ENCODE assay signal across 9 cellular contexts in genomic region chr2:237628482-237629187, GRCh38. TPM values are rescaled to one million over a fixed set of nuclear protein-coding genes. Genes with fewer than 3 reads are reported as not detected.
A peak's percentile ranks its signal among the peaks of the same experiment; 100 is the strongest.
DNase-seq lines count a peak whose midpoint lies in the region; ATAC-seq and TF ChIP-seq lines count a peak whose summit lies in the region.
"Had no signal": no experiment of that assay in that cellular context is flagged by ENCODE, and none has a peak within 500 bp of the region (broad histone marks: within the 10 kb centered on the region; RNA-seq: fewer than 3 reads in every experiment).

No MANE protein-coding gene starts in this region.

- no TSS peak for BruUV-seq in A673 (replicated peaks; lab: Mats Ljungman, UMichigan)

- H3K4me3 Mint-ChIP-seq in naive thymus-derived CD8-positive, alpha-beta T cell: peak overlapping the region; percentile 63 to 92 (median 86)

- peak overlapping the region; percentile 69 for H3K4me3 ChIP-seq in A673 (ENCODE audit: low read depth, low read length, poor library complexity, severe bottlenecking)
- peak overlapping the region; percentile 71 for H3K4me3 ChIP-seq in HUES48 (ENCODE audit: low read depth, low read length)
- peak overlapping the region; percentile 78 for H3K4me3 ChIP-seq in coronary artery

- no peaks in the 10 kb centered on the region for H3K9me3 Mint-ChIP-seq in naive thymus-derived CD8-positive, alpha-beta T cell

- no peak for DNase-seq in A673 (ENCODE audit: low spot score)
- DNase-seq in coronary artery (ENCODE audit: low spot score): no peak
- DNase-seq in naive thymus-derived CD8-positive, alpha-beta T cell: no peak
- DNase-seq in MV-4-11 (lab: John Stamatoyannopoulos, UW): no peak
- no peak for DNase-seq in KBM-7
- no peak for DNase-seq in RWPE1 (ENCODE audit: low spot score)

- peaks cover 14 to 41% (median 34%) of the 10 kb centered on the region in 4 donors for H3K4me1 Mint-ChIP-seq in naive thymus-derived CD8-positive, alpha-beta T cell

- intact Hi-C loops in A673 (cut with micrococcal nuclease; ENCODE audit: unreplicated experiment): no loop called here

- in situ Hi-C loops in KBM-7 (cut with MboI; ENCODE audit: low pct_unique_long_range_greater_than_20kb, low sequenced_read_pairs): no loop called here

- peaks cover 0 to 3% (median 0%) of the 10 kb centered on the region in 3 donors for H3K36me3 Mint-ChIP-seq in naive thymus-derived CD8-positive, alpha-beta T cell

- H3K9ac ChIP-seq in HUES48 (ENCODE audit: low read depth, low read length): 0 out of 2 replicates have a peak overlapping the region, but pooled peaks have one; percentile 3

- H3K9me3 ChIP-seq in A673 (ENCODE audit: low read depth, low read length, poor library complexity, severe bottlenecking) (no peaks in the 10 kb centered on the region), HUES48 (ENCODE audit: control insufficient read depth, insufficient read depth, low read length) (no peaks in the 10 kb centered on the region)

- H3K27ac Mint-ChIP-seq in naive thymus-derived CD8-positive, alpha-beta T cell: peak overlapping the region; percentile 37 to 95 (median 87)

- peaks cover 0 to 24% (median 10%) of the 10 kb centered on the region in 5 donors for H3K27me3 Mint-ChIP-seq in naive thymus-derived CD8-positive, alpha-beta T cell

- no peak overlapping the region for H3K27ac ChIP-seq in A673 (ENCODE audit: low read depth, low read length, poor library complexity, severe bottlenecking)
- no peak overlapping the region for H3K27ac ChIP-seq in HUES48 (ENCODE audit: low read depth, low read length)
- peak overlapping the region; percentile 84 to 93 for H3K27ac ChIP-seq in coronary artery
- H3K27ac ChIP-seq in RWPE1: no peak overlapping the region

- H3K4me1 ChIP-seq in A673 (ENCODE audit: insufficient read depth, low read length, poor library complexity, severe bottlenecking): no peaks in the 10 kb centered on the region
- peaks cover 15% of the 10 kb centered on the region; the same call in 1 of the 2 replicates for H3K4me1 ChIP-seq in HUES48 (ENCODE audit: control insufficient read depth, insufficient read depth, low read length)

- H3K36me3 ChIP-seq in A673 (ENCODE audit: insufficient read depth, low read length, poor library complexity, severe bottlenecking) (no peaks in the 10 kb centered on the region), HUES48 (ENCODE audit: control insufficient read depth, insufficient read depth, low read length) (peaks cover 10% of the 10 kb centered on the region; the same call in 1 of the 2 replicates)

- no peak for ATAC-seq in naive thymus-derived CD8-positive, alpha-beta T cell
- ATAC-seq in HG02938 (IDR thresholded peaks at IDR 0.05; ENCODE audit: unreplicated experiment): no peak

- H3K27me3 ChIP-seq in A673 (replicated peaks; ENCODE audit: insufficient read depth, low read depth, low read length, poor library complexity) (no peaks in the 10 kb centered on the region), HUES48 (ENCODE audit: control insufficient read depth, insufficient read depth, low read length) (peaks cover 34% of the 10 kb centered on the region)

- CTCF ChIA-PET in A673 (lab: Charles Lee) (no interaction called here), RWPE1 (lab: Yijun Ruan, JAX) (interaction anchor here (0.6 to 0.7 kb wide), 3 partner anchors 143 to 1876 kb away, joined by 3 to 4 read pairs (median 4); no protein-coding TSS in a partner anchor)

- TF ChIP-seq CTCF in A673 (conservative IDR thresholded peaks at IDR 0.05; ENCODE audit: low read depth, low read length) (no peak), coronary artery (IDR thresholded peaks at IDR 0.05) (no peak), RWPE1 (conservative IDR thresholded peaks at IDR 0.05; ENCODE audit: low read depth) (no peak)

- POLR2A ChIA-PET in A673 (lab: Charles Lee; ENCODE audit: low non-redundant PET): no interaction called here
- POLR2A ChIA-PET in naive thymus-derived CD8-positive, alpha-beta T cell (lab: Charles Lee): interaction anchor here (0.7 kb wide), 1 partner anchor 31 kb away, joined by 3 read pairs; no protein-coding TSS in a partner anchor
- POLR2A ChIA-PET in RWPE1 (lab: Yijun Ruan, JAX; ENCODE audit: low non-redundant PET): no interaction called here

RNA-seq across cellular contexts. Expression of gene LRRFIP1, which starts 1.2 kb away (rescaled TPM):
- 69.3 and 71.8 TPM in 2 replicates for total RNA-seq in A673 (2021)
- 100 to 1,000 TPM; 102 to 103 TPM for total RNA-seq in naive thymus-derived CD8-positive, alpha-beta T cell
- 10 to 100 TPM; 72.9 to 91.8 (median 81.6) TPM for polyA plus RNA-seq in naive thymus-derived CD8-positive, alpha-beta T cell

RNA-seq across cellular contexts. Expression of gene RAB17, which starts 38.1 kb away (rescaled TPM):
- 0.62 TPM in 1 of 2 replicates, not detected in the other for total RNA-seq in A673 (2021)
- total RNA-seq in naive thymus-derived CD8-positive, alpha-beta T cell: not detected
- polyA plus RNA-seq in naive thymus-derived CD8-positive, alpha-beta T cell: not detected
- total RNA-seq: H4 had no signal

Comparison
In these comparisons a context has a peak if more than half of its experiments do, and no peak if none do; other contexts are left out.
1. H3K27ac ChIP-seq: peak in coronary artery (2 of 2); none in A673 (single experiment), HUES48 (single experiment) and RWPE1 (single experiment).
2. Peak in every context shown above with its lines, with median percentiles within 50 percentile points of each other: H3K4me3 ChIP-seq.